ENCODE assay signal across 21 cellular contexts in genomic region chr3:38307599-38307998, GRCh38. TPM values are rescaled to one million over a fixed set of nuclear protein-coding genes. Genes with fewer than 3 reads are reported as not detected.
DNase-seq lines count a peak whose midpoint lies in the region; ATAC-seq and TF ChIP-seq lines count a peak whose summit lies in the region.
"Had no signal": no experiment of that assay in that cellular context is flagged by ENCODE, and none has a peak within 500 bp of the region (broad histone marks: within the 10 kb centered on the region; RNA-seq: fewer than 3 reads in every experiment).

No MANE protein-coding gene starts in this region.

- H3K36me3 ChIP-seq in HEK293 (ENCODE audit: control insufficient read depth in 2 of 2, insufficient read depth in 1 of 2, low read length in 2 of 2) (no peaks in the 10 kb centered on the region), esophagus muscularis mucosa (no peaks in the 10 kb centered on the region)

- H3K27me3 Mint-ChIP-seq in osteocyte (ENCODE audit: unreplicated experiment), result no peaks in the 10 kb centered on the region
- H3K27me3 Mint-ChIP-seq in MCF 10A (ENCODE audit: insufficient read depth, unreplicated experiment), result peaks cover 12% of the 10 kb centered on the region
- H3K27me3 Mint-ChIP-seq in activated T-cell treated with anti-CD3 and anti-CD28 coated beads, Interleukin-2, amount 50 U/mL, for 24 hours, result no peaks in the 10 kb centered on the region

- no peak for TF ChIP-seq POLR2A in esophagus muscularis mucosa (IDR thresholded peaks at IDR 0.05; ENCODE audit: low read depth)

- TF ChIP-seq CTCF in HEK293 (tag by site-specific recombination; IDR thresholded peaks at IDR 0.05) (no peak), esophagus muscularis mucosa (IDR thresholded peaks at IDR 0.05) (no peak), osteocyte (IDR thresholded peaks at IDR 0.05) (no peak), MCF 10A (IDR thresholded peaks at IDR 0.05; ENCODE audit: unreplicated experiment) (no peak)

- H3K9me3 ChIP-seq in HEK293 (ENCODE audit: control insufficient read depth, insufficient read depth, low read depth, low read length) (no peaks in the 10 kb centered on the region), esophagus muscularis mucosa (no peaks in the 10 kb centered on the region)

- no peaks in the 10 kb centered on the region for H3K4me1 Mint-ChIP-seq in osteocyte (ENCODE audit: unreplicated experiment)
- H3K4me1 Mint-ChIP-seq in MCF 10A (ENCODE audit: insufficient read depth, unreplicated experiment), result no peaks in the 10 kb centered on the region
- no peaks in the 10 kb centered on the region for H3K4me1 Mint-ChIP-seq in activated T-cell treated with anti-CD3 and anti-CD28 coated beads, Interleukin-2, amount 50 U/mL, for 24 hours (ENCODE audit: low read depth)
- H3K4me1 Mint-ChIP-seq: CD4-positive, alpha-beta memory T cell; GM23338; H9 had no signal

- intact Hi-C loops in esophagus muscularis mucosa (cut with DNase I), result no loop called here
- intact Hi-C loops in MCF 10A (cut with micrococcal nuclease), result no loop called here

- no peak for ATAC-seq in HG02870 (IDR thresholded peaks at IDR 0.05; ENCODE audit: unreplicated experiment)
- ATAC-seq: GM23338, HCT116 had no signal

- TF ChIP-seq EP300 in esophagus muscularis mucosa (IDR thresholded peaks at IDR 0.05), result no peak

- no peak overlapping the region for H3K27ac Mint-ChIP-seq in osteocyte (ENCODE audit: unreplicated experiment)
- no peak overlapping the region for H3K27ac Mint-ChIP-seq in MCF 10A (ENCODE audit: low read depth, unreplicated experiment)
- H3K27ac Mint-ChIP-seq in activated T-cell treated with anti-CD3 and anti-CD28 coated beads, Interleukin-2, amount 50 U/mL, for 24 hours, result no peak overlapping the region
- H3K27ac Mint-ChIP-seq: GM23338, H9, HFFc6 had no signal

- CTCF ChIA-PET in HEK293 (lab: Yijun Ruan, JAX), result interaction anchor here (0.6 to 0.7 kb wide), 2 partner anchors 12 to 101 kb away, joined by 3 read pairs; no protein-coding TSS in a partner anchor
- CTCF ChIA-PET in MCF 10A (lab: Yijun Ruan, JAX), result interaction anchor here (1.4 kb wide), 1 partner anchor 9 kb away, joined by 6 read pairs; no protein-coding TSS in a partner anchor

- POLR2A ChIA-PET in HEK293 (lab: Yijun Ruan, JAX), result no interaction called here
- POLR2A ChIA-PET in MCF 10A (lab: Yijun Ruan, JAX), result no interaction called here

- H3K27me3 ChIP-seq in esophagus muscularis mucosa, result no peaks in the 10 kb centered on the region

- no peak overlapping the region for H3K27ac ChIP-seq in HEK293 (ENCODE audit: extremely low read depth, low read depth, low read length)
- no peak overlapping the region for H3K27ac ChIP-seq in esophagus muscularis mucosa (replicated peaks in 1 of 4)

- peak; percentile 75 for DNase-seq in esophagus muscularis mucosa (ENCODE audit: extremely low spot score)
- peak; percentile 80 for DNase-seq in osteocyte (ENCODE audit: extremely low spot score, unreplicated experiment)
- no peak for DNase-seq in MCF 10A (ENCODE audit: unreplicated experiment)
- no peak for DNase-seq in activated T-cell treated with anti-CD3 and anti-CD28 coated beads, Interleukin-2, amount 50 U/mL, for 24 hours
- DNase-seq: C1 segment of cervical spinal cord; Calu3; CD4-positive, alpha-beta memory T cell; COR-L47; DMS53; DMS79 treated with DMSO at 0.1 percent for 48 hours; GF-D8; H9; HFFc6 had no signal

- no TSS peak for BruUV-seq in MCF 10A (replicated peaks; lab: Mats Ljungman, UMichigan)

- H3K4me1 ChIP-seq in HEK293 (ENCODE audit: control insufficient read depth, insufficient read depth, low read length) (no peaks in the 10 kb centered on the region), esophagus muscularis mucosa (no peaks in the 10 kb centered on the region)

- 99% methylated on average over 9 of the region's 12 CpGs for WGBS in esophagus muscularis mucosa

- H3K36me3 Mint-ChIP-seq in osteocyte (ENCODE audit: unreplicated experiment), result no peaks in the 10 kb centered on the region
- H3K36me3 Mint-ChIP-seq in MCF 10A (ENCODE audit: insufficient read depth, unreplicated experiment), result no peaks in the 10 kb centered on the region
- no peaks in the 10 kb centered on the region for H3K36me3 Mint-ChIP-seq in activated T-cell treated with anti-CD3 and anti-CD28 coated beads, Interleukin-2, amount 50 U/mL, for 24 hours (ENCODE audit: low read depth)
- H3K36me3 Mint-ChIP-seq: CD4-positive, alpha-beta memory T cell had no signal

- H3K4me3 Mint-ChIP-seq in osteocyte (ENCODE audit: unreplicated experiment) (no peak overlapping the region), MCF 10A (ENCODE audit: unreplicated experiment) (no peak overlapping the region)
- H3K4me3 Mint-ChIP-seq in activated T-cell treated with anti-CD3 and anti-CD28 coated beads, Interleukin-2, amount 50 U/mL, for 24 hours, result no peak overlapping the region
- H3K4me3 Mint-ChIP-seq: CD4-positive, alpha-beta memory T cell; GM23338; H9; HFFc6 had no signal

- H3K9me3 Mint-ChIP-seq in osteocyte (ENCODE audit: unreplicated experiment) (peaks cover 3% of the 10 kb centered on the region), MCF 10A (ENCODE audit: unreplicated experiment) (no peaks in the 10 kb centered on the region)
- H3K9me3 Mint-ChIP-seq in activated T-cell treated with anti-CD3 and anti-CD28 coated beads, Interleukin-2, amount 50 U/mL, for 24 hours, result no peaks in the 10 kb centered on the region
- H3K9me3 Mint-ChIP-seq: GM23338, HFFc6 had no signal

- H3K4me3 ChIP-seq in HEK293 (ENCODE audit: low read depth, low read length) (no peak overlapping the region), esophagus muscularis mucosa (no peak overlapping the region)
- H3K4me3 ChIP-seq: GM23338 had no signal

TF ChIP-seq in HEK293, 187 proteins besides CTCF, POLR2A, EP300 and RAD21:
- no peak for TF ChIP-seq ZNF175 (tag by site-specific recombination; IDR thresholded peaks at IDR 0.05)
- 0 out of 2 replicates have a peak, but pooled peaks have one; percentile 32 for TF ChIP-seq KLF9 (tag by site-specific recombination; IDR thresholded peaks at IDR 0.05; ENCODE audit: low read depth)

RNA-seq across cellular contexts. Expression of gene SLC22A14, which starts 25.5 kb away (rescaled TPM):
- total RNA-seq in esophagus muscularis mucosa (under 1 TPM in 1 of 4 donors, not detected in 3; 0.23 TPM), osteocyte (0.30 and 0.47 TPM in 2 replicates), MCF 10A (2022) (0.44 and 0.64 TPM in 2 replicates)
- total RNA-seq: A172; CD4-positive, alpha-beta memory T cell; Daoy; G401; GM23338; H4; H9 had no signal

RNA-seq across cellular contexts. Expression of gene XYLB, which starts 39.0 kb away (rescaled TPM):
- total RNA-seq in esophagus muscularis mucosa (1 to 10 TPM in 2 of 4 donors, under 1 TPM in 2; 0.65 to 2.5 (median 1.2) TPM), osteocyte (6.3 and 8.5 TPM in 2 replicates), MCF 10A (2022) (4.4 and 6.6 TPM in 2 replicates)

RNA-seq across cellular contexts. Expression of gene SLC22A13, which starts 42.0 kb away (rescaled TPM):
- under 1 TPM in 2 of 4 donors, not detected in 2; 0.17 to 0.29 TPM for total RNA-seq in esophagus muscularis mucosa
- 0.99 and 1.2 TPM in 2 replicates for total RNA-seq in osteocyte
- total RNA-seq in MCF 10A (2022), result 1.7 and 1.9 TPM in 2 replicates
- total RNA-seq: A172, G401, H9 had no signal

Comparison
In these comparisons a context has a peak if more than half of its experiments do, and no peak if none do; other contexts are left out.
1. DNase-seq: peak in esophagus muscularis mucosa (single experiment) and osteocyte (single experiment); none in MCF 10A (single experiment) and activated T-cell treated with anti-CD3 and anti-CD28 coated beads, Interleukin-2, amount 50 U/mL, for 24 hours (single experiment).